25 cellular contexts compared by ENCODE assay signal in genomic region chr20:57474816-57475215, GRCh38. TPM values are rescaled to one million over a fixed set of nuclear protein-coding genes. Genes with fewer than 3 reads are reported as not detected.
DNase-seq lines count a peak whose midpoint lies in the region; ATAC-seq, FAIRE-seq and TF ChIP-seq lines count a peak whose summit lies in the region.
"Had no signal": no experiment of that assay in that cellular context is flagged by ENCODE, and none has a peak within 500 bp of the region (broad histone marks: within the 10 kb centered on the region; RNA-seq: fewer than 3 reads in every experiment).

No MANE protein-coding gene starts in this region.

- ATAC-seq in sciatic nerve (no peak), T-helper 17 cell (no peak)
- ATAC-seq: gastroesophageal sphincter; PC-3; right cardiac atrium; stimulated activated effector memory CD8-positive, alpha-beta T cell treated with anti-CD3 and anti-CD28 coated beads, Interleukin-12 subunit alpha, Interleukin-12 subunit beta, amount 100 ng/mL, for 72 hours had no signal

- H3K27me3 Mint-ChIP-seq in T-helper 17 cell = peaks cover 14% of the 10 kb centered on the region
- H3K27me3 Mint-ChIP-seq: activated naive CD8-positive, alpha-beta T cell treated with anti-CD3 and anti-CD28 coated beads for 36 hours had no signal

- H3K4me1 Mint-ChIP-seq in T-helper 17 cell = peaks cover 10% of the 10 kb centered on the region

- H3K4me3 ChIP-seq in coronary artery = no peak overlapping the region
- H3K4me3 ChIP-seq: esophagus muscularis mucosa, gastroesophageal sphincter, SJCRH30, tibial nerve had no signal

- H3K9me3 ChIP-seq in T-helper 17 cell (ENCODE audit: control insufficient read depth, low read length, poor library complexity, severe bottlenecking) = no peaks in the 10 kb centered on the region
- H3K9me3 ChIP-seq: Caco-2, esophagus muscularis mucosa, gastroesophageal sphincter, SJCRH30, tibial nerve had no signal

- intact Hi-C loops in sciatic nerve (cut with DNase I) = no loop called here

- no peak overlapping the region for H3K27ac ChIP-seq in coronary artery
- H3K27ac ChIP-seq: SJCRH30, tibial nerve had no signal

- no peak for TF ChIP-seq CTCF in coronary artery (IDR thresholded peaks at IDR 0.05)

- peaks cover 2% of the 10 kb centered on the region for H3K36me3 Mint-ChIP-seq in T-helper 17 cell (ENCODE audit: low read depth)
- H3K36me3 Mint-ChIP-seq: stimulated activated effector memory CD8-positive, alpha-beta T cell treated with anti-CD3 and anti-CD28 coated beads, Interleukin-12 subunit alpha, Interleukin-12 subunit beta, amount 100 ng/mL, for 72 hours had no signal

- H3K27ac Mint-ChIP-seq in T-helper 17 cell = no peak overlapping the region
- H3K27ac Mint-ChIP-seq: activated naive CD8-positive, alpha-beta T cell treated with anti-CD3 and anti-CD28 coated beads for 36 hours had no signal

- TF ChIP-seq POLR2A in GM12891 (IDR thresholded peaks at IDR 0.05; ENCODE audit: low read depth, low read length) = no peak

- no peak overlapping the region for H3K4me3 Mint-ChIP-seq in T-helper 17 cell
- H3K4me3 Mint-ChIP-seq: activated naive CD8-positive, alpha-beta T cell treated with anti-CD3 and anti-CD28 coated beads for 36 hours; stimulated activated effector memory CD8-positive, alpha-beta T cell treated with anti-CD3 and anti-CD28 coated beads, Interleukin-12 subunit alpha, Interleukin-12 subunit beta, amount 100 ng/mL, for 72 hours had no signal

- peak; percentile 70 for FAIRE-seq in GM12891 (lab: Jason Lieb, UNC)

- no peak for DNase-seq in GM12891 (ENCODE audit: insufficient read length, low spot score)
- DNase-seq in MV-4-11 (lab: John Stamatoyannopoulos, UW) = peak; percentile 20
- DNase-seq in coronary artery (ENCODE audit: low spot score) = peak; percentile 46
- DNase-seq in sciatic nerve (ENCODE audit: low spot score) = peak; percentile 44
- DNase-seq in activated CD4-positive, alpha-beta T cell treated with anti-CD3 and anti-CD28 coated beads for 4 hours = no peak
- no peak for DNase-seq in iPS-NIHi11 (ENCODE audit: low spot score)
- no peak for DNase-seq in T-helper 17 cell
- DNase-seq: activated CD4-positive, CD25-positive, alpha-beta regulatory T cell; activated naive CD8-positive, alpha-beta T cell treated with anti-CD3 and anti-CD28 coated beads for 36 hours; Caco-2; effector CD8-positive, alpha-beta T cell; kidney glomerular epithelial cell; mammary epithelial cell; NCI-H526 treated with DMSO at 0.1 percent for 48 hours; PC-3; right cardiac atrium; SJCRH30; T-helper 2 cell had no signal

TF ChIP-seq in GM12891, 5 proteins besides CTCF, POLR2A, EP300 and RAD21:
- TF ChIP-seq POU2F2 (IDR thresholded peaks at IDR 0.05; ENCODE audit: low read depth, low read length) = no peak
- TF ChIP-seq SPI1 (IDR thresholded peaks at IDR 0.05; ENCODE audit: low read depth, low read length) = no peak
- no peak for TF ChIP-seq TAF1 (IDR thresholded peaks at IDR 0.05; ENCODE audit: low read depth, low read length)
- no peak for TF ChIP-seq PAX5 (IDR thresholded peaks at IDR 0.05; ENCODE audit: insufficient read depth, low read length, severe bottlenecking)
- no peak for TF ChIP-seq POLR2AphosphoS5 (IDR thresholded peaks at IDR 0.05; ENCODE audit: low read depth, low read length)

RNA-seq across cellular contexts. Expression of gene CTCFL, which starts 50.1 kb away (rescaled TPM):
- 0.12 TPM for polyA plus RNA-seq in GM12891 (2012; ENCODE audit: low read depth, missing spikeins)
- total RNA-seq in sciatic nerve (0.27 TPM), T-helper 17 cell (not detected)
- total RNA-seq: activated CD8-positive, alpha-beta memory T cell treated with anti-CD3 and anti-CD28 coated beads for 36 hours; activated naive CD8-positive, alpha-beta T cell treated with anti-CD3 and anti-CD28 coated beads for 36 hours; Caco-2; cerebellum; esophagus muscularis mucosa; gastroesophageal sphincter; mammary epithelial cell; osteocyte; PC-3; right cardiac atrium; tibial nerve had no signal
- polyA plus RNA-seq: mammary epithelial cell, right cardiac atrium had no signal

Comparison
In these comparisons a context has a peak if more than half of its experiments do, and no peak if none do; other contexts are left out.
1. DNase-seq: peak in MV-4-11 (single experiment), coronary artery (single experiment) and sciatic nerve (single experiment); none in GM12891 (single experiment), activated CD4-positive, alpha-beta T cell treated with anti-CD3 and anti-CD28 coated beads for 4 hours (0 of 2), iPS-NIHi11 (single experiment) and T-helper 17 cell (0 of 3).